8 cellular contexts compared by ENCODE assay signal in the genomic region with DNA sequence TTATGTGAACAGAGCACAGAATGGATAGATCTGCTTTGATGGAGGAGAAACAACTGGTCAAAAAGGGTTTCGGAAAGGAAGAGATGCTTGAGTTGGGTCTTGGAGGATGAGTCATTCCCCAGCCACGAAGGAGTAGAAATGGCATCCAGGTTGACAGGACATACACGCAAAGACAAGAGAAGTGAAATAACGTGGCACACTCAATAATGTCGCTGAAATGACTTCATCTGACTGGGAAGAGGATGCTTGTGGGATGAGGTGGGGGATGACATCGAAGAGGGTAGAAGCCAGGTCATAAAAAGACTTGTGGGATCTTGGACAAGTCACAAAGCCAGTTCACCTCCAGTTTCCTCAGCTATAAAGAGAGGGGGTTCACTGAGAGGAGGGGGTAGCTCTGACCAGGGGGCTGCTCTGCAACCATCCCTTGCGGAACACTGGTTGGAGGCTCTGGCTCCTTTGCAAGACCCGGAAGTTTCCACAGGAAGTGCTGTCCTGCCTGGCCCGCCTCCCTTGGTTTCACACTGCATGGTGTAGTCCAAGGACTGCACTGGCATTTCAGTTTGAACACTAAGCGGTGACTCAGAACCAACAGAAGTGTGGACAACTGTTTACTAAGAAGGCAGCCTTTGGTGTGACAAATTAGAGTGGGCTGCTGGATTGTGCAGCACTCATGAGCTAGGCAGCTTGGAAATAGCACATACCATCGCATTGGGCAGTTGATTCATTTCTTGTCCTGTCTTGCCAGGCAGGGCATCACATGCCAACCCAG.
DNase-seq lines count a peak whose midpoint lies in the region; ATAC-seq and TF ChIP-seq lines count a peak whose summit lies in the region.

No MANE protein-coding gene starts in this region.

- TF ChIP-seq EP300 in esophagus muscularis mucosa (IDR thresholded peaks at IDR 0.05) (no peak), ovary (IDR thresholded peaks at IDR 0.05) (no peak)

- H3K4me1 ChIP-seq in esophagus muscularis mucosa (no peaks in the 10 kb centered on the region), ovary (ENCODE audit: insufficient read depth) (no peaks in the 10 kb centered on the region)

- H3K27ac ChIP-seq in esophagus muscularis mucosa (replicated peaks in 1 of 4) (no peak overlapping the region), ovary (no peak overlapping the region)

- 82% methylated on average over 10 of the region's 11 CpGs for WGBS in esophagus muscularis mucosa
- 92 to 93% (median 92%) methylated on average over 11 of the region's 11 CpGs for WGBS in ovary, 3 donors

- DNase-seq in GM03348 (ENCODE audit: low spot score) = peak; percentile 57
- DNase-seq in LHCN-M2 (ENCODE audit: low read depth) = peak; percentile 96
- peak; percentile 84 for DNase-seq in esophagus muscularis mucosa (ENCODE audit: extremely low spot score)
- no peak for DNase-seq in SIG-M5 treated with dmso at 0.1 percent for 504 hours (lab: John Stamatoyannopoulos, UW; ENCODE audit: unreplicated experiment)
- no peak for DNase-seq in ovary
- DNase-seq in ureter (ENCODE audit: low spot score) = no peak

- peak; percentile 63 for ATAC-seq in GM21423 (IDR thresholded peaks at IDR 0.05; ENCODE audit: unreplicated experiment)
- no peak for ATAC-seq in HG02970 (IDR thresholded peaks at IDR 0.05; ENCODE audit: low FRiP score, unreplicated experiment)

- H3K4me3 ChIP-seq in esophagus muscularis mucosa (no peak overlapping the region), ovary (no peak overlapping the region)

- H3K27me3 ChIP-seq in esophagus muscularis mucosa (peaks cover 0 to 1% (median 0%) of the 10 kb centered on the region in 4 donors), ovary (no peaks in the 10 kb centered on the region)

- intact Hi-C loops in esophagus muscularis mucosa (cut with DNase I) (no loop called here), ovary (cut with DNase I) (no loop called here)

- TF ChIP-seq POLR2A in esophagus muscularis mucosa (IDR thresholded peaks at IDR 0.05; ENCODE audit: low read depth) (no peak), ovary (IDR thresholded peaks at IDR 0.05) (no peak)

- TF ChIP-seq CTCF in esophagus muscularis mucosa (IDR thresholded peaks at IDR 0.05) = no peak
- no peak for TF ChIP-seq CTCF in ovary (IDR thresholded peaks at IDR 0.05)

- H3K9me3 ChIP-seq in esophagus muscularis mucosa (no peaks in the 10 kb centered on the region), ovary (no peaks in the 10 kb centered on the region)

- no peaks in the 10 kb centered on the region for H3K36me3 ChIP-seq in esophagus muscularis mucosa
- H3K36me3 ChIP-seq in ovary = no peaks in the 10 kb centered on the region

Comparison
In these comparisons a context has a peak if more than half of its experiments do, and no peak if none do; other contexts are left out.
1. DNase-seq: peak in GM03348 (single experiment), LHCN-M2 (single experiment) and esophagus muscularis mucosa (single experiment); none in SIG-M5 treated with dmso at 0.1 percent for 504 hours (single experiment), ovary (0 of 5) and ureter (single experiment).